In genomic region chr1:66350001-66350547, GRCh38 we compare ENCODE assay signal across 8 cellular contexts.
DNase-seq lines count a peak whose midpoint lies in the region; ATAC-seq and TF ChIP-seq lines count a peak whose summit lies in the region.

No MANE protein-coding gene starts in this region.

- peak overlapping the region; percentile 62 to 89 (median 77) for H3K4me3 Mint-ChIP-seq in CD8-positive, alpha-beta memory T cell
- peak overlapping the region; percentile 70 for H3K4me3 Mint-ChIP-seq in activated CD8-positive, alpha-beta T cell treated with anti-CD3 and anti-CD28 coated beads for 36 hours
- peak overlapping the region; percentile 68 for H3K4me3 Mint-ChIP-seq in stimulated activated effector memory CD8-positive, alpha-beta T cell treated with anti-CD3 and anti-CD28 coated beads, Interleukin-12 subunit alpha, Interleukin-12 subunit beta, amount 100 ng/mL, for 72 hours

- H3K9me3 ChIP-seq in CD8-positive, alpha-beta memory T cell (ENCODE audit: low read length): no peaks in the 10 kb centered on the region
- no peaks in the 10 kb centered on the region for H3K9me3 ChIP-seq in right cardiac atrium (ENCODE audit: control insufficient read depth, low read length)

- no peak for TF ChIP-seq CTCF in HL-60 (IDR thresholded peaks at IDR 0.05; ENCODE audit: insufficient read depth, low read length)
- no peak for TF ChIP-seq CTCF in activated CD8-positive, alpha-beta T cell treated with anti-CD3 and anti-CD28 coated beads for 36 hours (IDR thresholded peaks at IDR 0.05)

- peak; percentile 40 to 81 (median 75) for DNase-seq in CD8-positive, alpha-beta memory T cell
- DNase-seq in HL-60 (ENCODE audit: low read depth in 1 of 2, low spot score in 1 of 2) (peak in 1 of 2 experiments; percentile 73), right cardiac atrium (peak; percentile 30 to 70 (median 63)), HEK293T (ENCODE audit: extremely low spot score) (no peak), COR-L47 (lab: John Stamatoyannopoulos, UW) (no peak)
- DNase-seq in activated CD8-positive, alpha-beta T cell treated with anti-CD3 and anti-CD28 coated beads for 36 hours: peak; percentile 83
- peak in 1 of 2 donors; percentile 70 for DNase-seq in stimulated activated effector memory CD8-positive, alpha-beta T cell treated with anti-CD3 and anti-CD28 coated beads, Interleukin-12 subunit alpha, Interleukin-12 subunit beta, amount 100 ng/mL, for 72 hours (ENCODE audit: low spot score in 2 of 2)

- no peaks in the 10 kb centered on the region for H3K27me3 ChIP-seq in CD8-positive, alpha-beta memory T cell (ENCODE audit: insufficient read depth, low read length, poor library complexity, severe bottlenecking)
- H3K27me3 ChIP-seq in HL-60 (ENCODE audit: insufficient read depth, poor library complexity, severe bottlenecking) (no peaks in the 10 kb centered on the region), right cardiac atrium (ENCODE audit: control insufficient read depth, insufficient read depth) (no peaks in the 10 kb centered on the region)

- H3K36me3 Mint-ChIP-seq in CD8-positive, alpha-beta memory T cell: peaks cover 3 to 42% (median 9%) of the 10 kb centered on the region in 3 donors
- peaks cover 47% of the 10 kb centered on the region for H3K36me3 Mint-ChIP-seq in activated CD8-positive, alpha-beta T cell treated with anti-CD3 and anti-CD28 coated beads for 36 hours (ENCODE audit: low read depth)
- peaks cover 76% of the 10 kb centered on the region for H3K36me3 Mint-ChIP-seq in stimulated activated effector memory CD8-positive, alpha-beta T cell treated with anti-CD3 and anti-CD28 coated beads, Interleukin-12 subunit alpha, Interleukin-12 subunit beta, amount 100 ng/mL, for 72 hours

- H3K9me3 Mint-ChIP-seq in CD8-positive, alpha-beta memory T cell: no peaks in the 10 kb centered on the region
- H3K9me3 Mint-ChIP-seq in activated CD8-positive, alpha-beta T cell treated with anti-CD3 and anti-CD28 coated beads for 36 hours: no peaks in the 10 kb centered on the region
- no peaks in the 10 kb centered on the region for H3K9me3 Mint-ChIP-seq in stimulated activated effector memory CD8-positive, alpha-beta T cell treated with anti-CD3 and anti-CD28 coated beads, Interleukin-12 subunit alpha, Interleukin-12 subunit beta, amount 100 ng/mL, for 72 hours

- WGBS in right cardiac atrium: 23% methylated on average over 6 of the region's 6 CpGs

- peak overlapping the region; percentile 17 for H3K27ac ChIP-seq in CD8-positive, alpha-beta memory T cell (ENCODE audit: low read depth, low read length)
- H3K27ac ChIP-seq in HL-60 (replicated peaks): peak overlapping the region; percentile 79
- H3K27ac ChIP-seq in right cardiac atrium (ENCODE audit: low read length): peak overlapping the region; percentile 61

- H3K4me1 Mint-ChIP-seq in CD8-positive, alpha-beta memory T cell: peaks cover 85 to 100% (median 98%) of the 10 kb centered on the region in 3 donors
- H3K4me1 Mint-ChIP-seq in activated CD8-positive, alpha-beta T cell treated with anti-CD3 and anti-CD28 coated beads for 36 hours (ENCODE audit: low read depth): peaks cover 96% of the 10 kb centered on the region
- H3K4me1 Mint-ChIP-seq in stimulated activated effector memory CD8-positive, alpha-beta T cell treated with anti-CD3 and anti-CD28 coated beads, Interleukin-12 subunit alpha, Interleukin-12 subunit beta, amount 100 ng/mL, for 72 hours: peaks cover 91% of the 10 kb centered on the region

- peak overlapping the region; percentile 8 for H3K4me3 ChIP-seq in CD8-positive, alpha-beta memory T cell (ENCODE audit: low read length)
- H3K4me3 ChIP-seq in HL-60 (replicated peaks; ENCODE audit: insufficient read depth, low read length) (no peak overlapping the region), right cardiac atrium (ENCODE audit: low read length) (no peak overlapping the region)

- H3K36me3 ChIP-seq in CD8-positive, alpha-beta memory T cell (ENCODE audit: insufficient read depth, low read length): no peaks in the 10 kb centered on the region

- H3K27me3 Mint-ChIP-seq in CD8-positive, alpha-beta memory T cell: no peaks in the 10 kb centered on the region
- H3K27me3 Mint-ChIP-seq in activated CD8-positive, alpha-beta T cell treated with anti-CD3 and anti-CD28 coated beads for 36 hours: no peaks in the 10 kb centered on the region

- H3K27ac Mint-ChIP-seq in CD8-positive, alpha-beta memory T cell: peak overlapping the region; percentile 80 to 98 (median 95)
- peak overlapping the region; percentile 81 for H3K27ac Mint-ChIP-seq in activated CD8-positive, alpha-beta T cell treated with anti-CD3 and anti-CD28 coated beads for 36 hours
- H3K27ac Mint-ChIP-seq in stimulated activated effector memory CD8-positive, alpha-beta T cell treated with anti-CD3 and anti-CD28 coated beads, Interleukin-12 subunit alpha, Interleukin-12 subunit beta, amount 100 ng/mL, for 72 hours: peak overlapping the region; percentile 95

- intact Hi-C loops in activated CD8-positive, alpha-beta T cell treated with anti-CD3 and anti-CD28 coated beads for 36 hours (cut with micrococcal nuclease): loop anchor here (2.0 to 5.0 kb wide), 3 partner anchors 13 to 87 kb away; no protein-coding TSS in a partner anchor
- intact Hi-C loops in right cardiac atrium (cut with DNase I): no loop called here

- H3K4me1 ChIP-seq in CD8-positive, alpha-beta memory T cell (ENCODE audit: insufficient read depth, low read length): peaks cover 86% of the 10 kb centered on the region
- peaks cover 15% of the 10 kb centered on the region for H3K4me1 ChIP-seq in right cardiac atrium (ENCODE audit: control insufficient read depth, insufficient read depth, low read length)

- ATAC-seq in GM21515 (IDR thresholded peaks at IDR 0.05; ENCODE audit: unreplicated experiment) (peak; percentile 73), right cardiac atrium (peak; percentile 56 to 69)
- ATAC-seq in activated CD8-positive, alpha-beta T cell treated with anti-CD3 and anti-CD28 coated beads for 36 hours: peak; percentile 74
- peak; percentile 72 for ATAC-seq in stimulated activated effector memory CD8-positive, alpha-beta T cell treated with anti-CD3 and anti-CD28 coated beads, Interleukin-12 subunit alpha, Interleukin-12 subunit beta, amount 100 ng/mL, for 72 hours

- POLR2A ChIA-PET in CD8-positive, alpha-beta memory T cell (lab: Charles Lee): interaction anchor here (1.2 to 2.2 kb wide), 5 partner anchors 11 to 98 kb away, joined by 3 to 13 read pairs (median 3); no protein-coding TSS in a partner anchor
- POLR2A ChIA-PET in activated CD8-positive, alpha-beta T cell treated with anti-CD3 and anti-CD28 coated beads for 36 hours (lab: Charles Lee): interaction anchor here (0.7 to 5.3 kb wide), 8 partner anchors 10 to 86 kb away, joined by 3 to 57 read pairs (median 10); no protein-coding TSS in a partner anchor
- POLR2A ChIA-PET in HEK293T (lab: Yijun Ruan, JAX): no interaction called here

- CTCF ChIA-PET in CD8-positive, alpha-beta memory T cell (lab: Charles Lee): interaction anchor here (0.7 to 4.1 kb wide), 9 partner anchors 10 to 97 kb away, joined by 3 to 22 read pairs (median 3); no protein-coding TSS in a partner anchor
- CTCF ChIA-PET in activated CD8-positive, alpha-beta T cell treated with anti-CD3 and anti-CD28 coated beads for 36 hours (lab: Charles Lee): interaction anchor here (0.8 to 6.3 kb wide), 22 partner anchors 9 to 394 kb away, joined by 3 to 59 read pairs (median 4); no protein-coding TSS in a partner anchor
- CTCF ChIA-PET in HEK293T (lab: Yijun Ruan, JAX): interaction anchor here (0.7 kb wide), 1 partner anchor 17 kb away, joined by 3 read pairs; no protein-coding TSS in a partner anchor

TF ChIP-seq in HEK293T, 16 proteins besides CTCF, POLR2A, EP300 and RAD21:
- TF ChIP-seq TARDBP (IDR thresholded peaks at IDR 0.05) (no peak), NFRKB (IDR thresholded peaks at IDR 0.05) (no peak), ARNT (IDR thresholded peaks at IDR 0.05) (no peak), FOXA1 (IDR thresholded peaks at IDR 0.05) (no peak), BHLHE40 (IDR thresholded peaks at IDR 0.05; ENCODE audit: borderline replicate concordance) (no peak), LEF1 (IDR thresholded peaks at IDR 0.05; ENCODE audit: borderline replicate concordance) (no peak), FOXK2 (IDR thresholded peaks at IDR 0.05) (no peak), ELF4 (IDR thresholded peaks at IDR 0.05) (no peak), HDGF (IDR thresholded peaks at IDR 0.05; ENCODE audit: borderline replicate concordance) (no peak), CTBP1 (IDR thresholded peaks at IDR 0.05; ENCODE audit: borderline replicate concordance) (no peak), SP1 (IDR thresholded peaks at IDR 0.05) (no peak), ZNF384 (IDR thresholded peaks at IDR 0.05) (no peak), SUZ12 (IDR thresholded peaks at IDR 0.05) (no peak), FOXM1 (IDR thresholded peaks at IDR 0.05; ENCODE audit: borderline replicate concordance) (no peak), L3MBTL2 (conservative IDR thresholded peaks at IDR 0.05) (no peak)
- TF ChIP-seq, protein P1, sequence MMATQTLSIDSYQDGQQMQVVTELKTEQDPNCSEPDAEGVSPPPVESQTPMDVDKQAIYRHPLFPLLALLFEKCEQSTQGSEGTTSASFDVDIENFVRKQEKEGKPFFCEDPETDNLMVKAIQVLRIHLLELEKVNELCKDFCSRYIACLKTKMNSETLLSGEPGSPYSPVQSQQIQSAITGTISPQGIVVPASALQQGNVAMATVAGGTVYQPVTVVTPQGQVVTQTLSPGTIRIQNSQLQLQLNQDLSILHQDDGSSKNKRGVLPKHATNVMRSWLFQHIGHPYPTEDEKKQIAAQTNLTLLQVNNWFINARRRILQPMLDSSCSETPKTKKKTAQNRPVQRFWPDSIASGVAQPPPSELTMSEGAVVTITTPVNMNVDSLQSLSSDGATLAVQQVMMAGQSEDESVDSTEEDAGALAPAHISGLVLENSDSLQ (IDR thresholded peaks at IDR 0.05): no peak

Comparison
In these comparisons a context has a peak if more than half of its experiments do, and no peak if none do; other contexts are left out.
1. DNase-seq: peak in CD8-positive, alpha-beta memory T cell (5 of 5), activated CD8-positive, alpha-beta T cell treated with anti-CD3 and anti-CD28 coated beads for 36 hours (single experiment) and right cardiac atrium (3 of 3); none in HEK293T (single experiment) and COR-L47 (single experiment).
2. H3K27ac ChIP-seq: peak in every context shown above with its lines; median percentile 79 in HL-60; 61 in right cardiac atrium; 17 in CD8-positive, alpha-beta memory T cell.
3. Peak in every context shown above with its lines, with median percentiles within 50 percentile points of each other: H3K27ac Mint-ChIP-seq, H3K4me3 Mint-ChIP-seq and ATAC-seq.